Comparison of ENCODE assay signal across 15 cellular contexts in the genomic region with DNA sequence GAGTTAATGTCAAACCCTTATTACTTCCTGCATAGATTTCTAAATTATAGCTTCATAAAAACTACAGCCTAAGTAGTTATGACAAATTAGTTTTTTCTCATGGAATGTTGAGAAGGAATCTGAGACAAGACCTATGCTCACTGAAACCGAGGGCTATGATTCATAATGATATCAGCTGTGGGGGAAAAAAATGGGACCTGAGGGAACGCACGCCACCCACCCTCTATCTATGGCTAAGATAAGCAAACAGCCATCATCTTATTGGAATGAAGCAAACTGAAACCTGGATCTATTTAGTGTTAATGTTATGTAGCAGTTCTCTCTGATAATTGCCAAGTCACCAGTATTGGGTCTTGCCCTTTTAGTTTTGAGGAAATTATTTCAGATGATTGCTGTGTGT.
DNase-seq lines count a peak whose midpoint lies in the region; ATAC-seq, FAIRE-seq and TF ChIP-seq lines count a peak whose summit lies in the region.
"Had no signal": no experiment of that assay in that cellular context is flagged by ENCODE, and none has a peak within 500 bp of the region (broad histone marks: within the 10 kb centered on the region; RNA-seq: fewer than 3 reads in every experiment).

No MANE protein-coding gene starts in this region.

- ATAC-seq in stimulated activated naive CD8-positive, alpha-beta T cell treated with anti-CD3 and anti-CD28 coated beads, Interleukin-15, amount 100 ng/mL, for 72 hours = no peak
- no peak for ATAC-seq in HG02885 (IDR thresholded peaks at IDR 0.05; ENCODE audit: poor library complexity, unreplicated experiment)

- H3K4me1 Mint-ChIP-seq in stimulated activated naive CD8-positive, alpha-beta T cell treated with anti-CD3 and anti-CD28 coated beads, Interleukin-15, amount 100 ng/mL, for 72 hours = peaks cover 5% of the 10 kb centered on the region

- intact Hi-C loops in colonic mucosa (cut with DNase I) = no loop called here

- TF ChIP-seq CTCF in osteoblast (IDR thresholded peaks at IDR 0.05; ENCODE audit: extremely low read depth, low read depth, low read length) = no peak
- TF ChIP-seq CTCF in colonic mucosa (IDR thresholded peaks at IDR 0.05) = no peak

- H3K27ac ChIP-seq in epithelial cell of prostate = peak overlapping the region; percentile 78
- peak overlapping the region; percentile 76 for H3K27ac ChIP-seq in osteoblast (ENCODE audit: low read depth, low read length)
- H3K27ac ChIP-seq in colonic mucosa = no peak overlapping the region
- H3K27ac ChIP-seq: HL-60, lower lobe of right lung, upper lobe of left lung, WERI-Rb-1 had no signal

- H3K9me3 Mint-ChIP-seq in stimulated activated naive CD8-positive, alpha-beta T cell treated with anti-CD3 and anti-CD28 coated beads, Interleukin-15, amount 100 ng/mL, for 72 hours = peaks cover 8 to 30% of the 10 kb centered on the region in 2 donors

- peak; percentile 40 for FAIRE-seq in GM12892 (lab: Jason Lieb, UNC)

- H3K79me2 ChIP-seq in osteoblast (ENCODE audit: insufficient read depth, low read length) = no peaks in the 10 kb centered on the region

- no peak overlapping the region for H3K27ac Mint-ChIP-seq in stimulated activated naive CD8-positive, alpha-beta T cell treated with anti-CD3 and anti-CD28 coated beads, Interleukin-15, amount 100 ng/mL, for 72 hours

- H3K4me2 ChIP-seq in osteoblast (ENCODE audit: insufficient read depth, low read length) = peak overlapping the region; percentile 56

- no peak overlapping the region for H3K9ac ChIP-seq in colonic mucosa (ENCODE audit: low read depth in 2 of 2, low read length in 2 of 2)

- no peak overlapping the region for H3K4me3 ChIP-seq in osteoblast (ENCODE audit: insufficient read depth, low read length)
- H3K4me3 ChIP-seq in colonic mucosa = no peak overlapping the region
- H3K4me3 ChIP-seq: lower lobe of right lung, upper lobe of left lung had no signal

- H3K36me3 ChIP-seq in osteoblast (ENCODE audit: insufficient read depth, low read length) (no peaks in the 10 kb centered on the region), colonic mucosa (no peaks in the 10 kb centered on the region)
- H3K36me3 ChIP-seq: lower lobe of right lung, upper lobe of left lung, WERI-Rb-1 had no signal

- TF ChIP-seq POLR2A in GM12892 (IDR thresholded peaks at IDR 0.05; ENCODE audit: low read depth, low read length) = no peak

- H3K4me1 ChIP-seq in osteoblast (ENCODE audit: insufficient read depth, low read length) (peaks cover 15% of the 10 kb centered on the region), colonic mucosa (no peaks in the 10 kb centered on the region)
- H3K4me1 ChIP-seq: lower lobe of right lung, upper lobe of left lung had no signal

- H4K20me1 ChIP-seq in osteoblast (ENCODE audit: insufficient read depth, low read length) = no peaks in the 10 kb centered on the region

- H2AFZ ChIP-seq in osteoblast (ENCODE audit: low read length) = no peak overlapping the region

- H3K9me3 ChIP-seq in osteoblast (ENCODE audit: low read depth, low read length) (no peaks in the 10 kb centered on the region), colonic mucosa (no peaks in the 10 kb centered on the region)
- H3K9me3 ChIP-seq: lower lobe of right lung, upper lobe of left lung had no signal

- DNase-seq in GM12892 (ENCODE audit: insufficient read length) = no peak
- DNase-seq in RKO (ENCODE audit: low spot score) = peak; percentile 18
- peak; percentile 62 for DNase-seq in epithelial cell of prostate (ENCODE audit: low read depth, low spot score)
- DNase-seq in osteoblast (ENCODE audit: insufficient read length, low spot score, missing footprints) = no peak
- no peak for DNase-seq in colonic mucosa
- no peak for DNase-seq in effector CD8-positive, alpha-beta T cell (lab: John Stamatoyannopoulos, UW)
- no peak for DNase-seq in stimulated activated naive CD8-positive, alpha-beta T cell treated with anti-CD3 and anti-CD28 coated beads, Interleukin-15, amount 100 ng/mL, for 72 hours
- DNase-seq: activated T-cell treated with anti-CD3 and anti-CD28 coated beads, Interleukin-2, amount 50 U/mL, for 1 hour; COR-L47; lower lobe of right lung; NCI-H1436 treated with DMSO at 0.1 percent for 48 hours; upper lobe of left lung; WERI-Rb-1 had no signal

- no peaks in the 10 kb centered on the region for H3K27me3 ChIP-seq in osteoblast (ENCODE audit: insufficient read depth, low read length)
- no peaks in the 10 kb centered on the region for H3K27me3 ChIP-seq in colonic mucosa
- H3K27me3 ChIP-seq: upper lobe of left lung had no signal

- H3K27me3 Mint-ChIP-seq in stimulated activated naive CD8-positive, alpha-beta T cell treated with anti-CD3 and anti-CD28 coated beads, Interleukin-15, amount 100 ng/mL, for 72 hours = no peaks in the 10 kb centered on the region

- H3K4me3 Mint-ChIP-seq in stimulated activated naive CD8-positive, alpha-beta T cell treated with anti-CD3 and anti-CD28 coated beads, Interleukin-15, amount 100 ng/mL, for 72 hours = no peak overlapping the region

Comparison
In these comparisons a context has a peak if more than half of its experiments do, and no peak if none do; other contexts are left out.
1. DNase-seq: peak in RKO (single experiment) and epithelial cell of prostate (single experiment); none in GM12892 (single experiment), osteoblast (single experiment), colonic mucosa (single experiment), effector CD8-positive, alpha-beta T cell (single experiment) and stimulated activated naive CD8-positive, alpha-beta T cell treated with anti-CD3 and anti-CD28 coated beads, Interleukin-15, amount 100 ng/mL, for 72 hours (0 of 2).